Comparison of ENCODE assay signal across 8 cellular contexts in the genomic region with DNA sequence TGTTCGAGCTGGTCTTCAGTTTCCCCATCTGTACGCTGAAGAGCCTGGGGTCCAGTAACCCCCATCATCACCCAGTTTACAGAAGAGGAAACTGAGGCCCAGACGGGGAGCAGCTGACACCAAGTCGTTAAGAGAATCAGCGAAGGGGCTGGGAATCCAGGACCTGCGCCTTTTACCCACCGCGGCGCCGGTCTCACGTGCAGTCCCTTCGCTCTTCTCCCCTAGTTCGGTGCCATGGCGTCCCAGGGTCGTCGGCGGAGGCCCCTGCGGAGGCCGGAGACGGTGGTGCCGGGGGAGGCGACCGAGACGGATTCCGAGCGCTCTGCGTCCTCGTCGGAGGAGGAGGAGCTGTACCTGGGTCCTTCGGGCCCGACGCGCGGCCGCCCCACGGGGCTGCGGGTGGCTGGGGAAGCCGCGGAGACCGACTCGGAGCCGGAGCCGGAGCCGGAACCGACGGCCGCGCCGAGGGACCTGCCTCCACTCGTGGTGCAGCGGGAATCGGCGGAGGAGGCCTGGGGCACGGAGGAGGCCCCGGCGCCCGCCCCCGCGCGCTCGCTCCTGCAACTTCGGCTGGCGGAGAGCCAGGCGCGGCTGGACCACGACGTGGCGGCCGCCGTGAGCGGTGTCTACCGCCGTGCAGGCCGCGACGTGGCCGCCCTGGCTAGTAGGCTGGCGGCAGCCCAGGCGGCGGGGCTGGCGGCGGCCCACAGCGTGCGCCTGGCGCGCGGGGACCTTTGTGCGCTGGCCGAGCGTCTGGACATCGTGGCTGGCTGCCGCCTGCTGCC. TPM values are rescaled to one million over a fixed set of nuclear protein-coding genes. Genes with fewer than 3 reads are reported as not detected.
A peak's percentile ranks its signal among the peaks of the same experiment; 100 is the strongest.
DNase-seq lines count a peak whose midpoint lies in the region; ATAC-seq and TF ChIP-seq lines count a peak whose summit lies in the region.

No MANE protein-coding gene starts in this region.

- peak overlapping the region; percentile 85 for H3K27ac ChIP-seq in Panc1 (ENCODE audit: low read length)

- intact Hi-C loops in Panc1 (cut with micrococcal nuclease; ENCODE audit: unreplicated experiment), result no loop called here

- TF ChIP-seq CTCF in Panc1 (IDR thresholded peaks at IDR 0.05), result no peak

- H3K9me3 ChIP-seq in Panc1 (ENCODE audit: control insufficient read depth, insufficient read depth, low read depth, low read length), result no peaks in the 10 kb centered on the region

- DNase-seq in Panc1 (ENCODE audit: low read depth, low spot score) (no peak), astrocyte of the hippocampus (ENCODE audit: low read depth, low spot score) (peak; percentile 71), islet precursor cell (peak; percentile 68), cerebellar cortex (ENCODE audit: low spot score) (no peak), kidney glomerular epithelial cell (lab: John Stamatoyannopoulos, UW) (no peak)
- DNase-seq in stimulated activated CD4-positive, alpha-beta T cell treated with anti-CD3 and anti-CD28 coated beads, Interleukin-4, amount 100 ng/mL, for 4 hours, result peak; percentile 37 to 44

- BruUV-seq in Panc1 (replicated peaks; lab: Mats Ljungman, UMichigan), result no TSS peak

- in situ Hi-C loops in Panc1 (cut with HindIII; ENCODE audit: low pct_unique_long_range_greater_than_20kb, low sequenced_read_pairs), result no loop called here

- no peaks in the 10 kb centered on the region for H3K27me3 ChIP-seq in Panc1 (ENCODE audit: control insufficient read depth, insufficient read depth, low read length)

- no peaks in the 10 kb centered on the region for H3K36me3 ChIP-seq in Panc1 (ENCODE audit: control insufficient read depth, insufficient read depth, low read length)

- CTCF ChIA-PET in Panc1 (lab: Charles Lee), result no interaction called here

- no peaks in the 10 kb centered on the region for H3K4me1 ChIP-seq in Panc1 (ENCODE audit: control insufficient read depth, insufficient read depth, low read length)

- peak; percentile 1 for ATAC-seq in GM19023 (IDR thresholded peaks at IDR 0.05; ENCODE audit: unreplicated experiment)
- no peak for ATAC-seq in Panc1
- no peak for ATAC-seq in HG03175 (IDR thresholded peaks at IDR 0.05; ENCODE audit: unreplicated experiment)

- peak overlapping the region; percentile 88 to 90 for H3K4me3 ChIP-seq in Panc1 (ENCODE audit: low read depth in 2 of 2, low read length in 2 of 2)

- POLR2A ChIA-PET in Panc1 (lab: Charles Lee), result no interaction called here

RNA-seq across cellular contexts. Expression of gene BLOC1S3, which starts 0.7 kb away (rescaled TPM):
- 21.8 TPM for total RNA-seq in Panc1 (2021; ENCODE audit: unreplicated experiment)
- polyA plus RNA-seq in Panc1 (2012; ENCODE audit: insufficient read length), result 13.2 TPM

RNA-seq across cellular contexts. Expression of gene TRAPPC6A, which starts 1.2 kb away (rescaled TPM):
- total RNA-seq in Panc1 (2021; ENCODE audit: unreplicated experiment), result 24.7 TPM
- polyA plus RNA-seq in Panc1 (2012; ENCODE audit: insufficient read length), result 43.2 TPM

RNA-seq across cellular contexts. Expression of gene NKPD1, which starts 18.5 kb away (rescaled TPM):
- total RNA-seq in Panc1 (2021; ENCODE audit: unreplicated experiment), result 0.05 TPM
- 0.24 TPM for polyA plus RNA-seq in Panc1 (2012; ENCODE audit: insufficient read length)

Comparison
In these comparisons a context has a peak if more than half of its experiments do, and no peak if none do; other contexts are left out.
1. DNase-seq: peak in astrocyte of the hippocampus (single experiment), islet precursor cell (single experiment) and stimulated activated CD4-positive, alpha-beta T cell treated with anti-CD3 and anti-CD28 coated beads, Interleukin-4, amount 100 ng/mL, for 4 hours (2 of 2); none in Panc1 (single experiment), cerebellar cortex (single experiment) and kidney glomerular epithelial cell (single experiment).